Comparison of ENCODE assay signal across 33 cellular contexts in genomic region chr3:74129056-74129455, GRCh38.
"Had no signal": no experiment of that assay in that cellular context is flagged by ENCODE, and none has a peak within 500 bp of the region (broad histone marks: within the 10 kb centered on the region; RNA-seq: fewer than 3 reads in every experiment).

No MANE protein-coding gene starts in this region.

- H3K36me3 ChIP-seq: adrenal gland, esophagus muscularis mucosa, gastrocnemius medialis, heart left ventricle had no signal

- ATAC-seq: activated CD4-positive, alpha-beta T cell treated with anti-CD3 and anti-CD28 coated beads for 36 hours; activated CD8-positive, alpha-beta memory T cell treated with anti-CD3 and anti-CD28 coated beads, Interleukin-2, amount 10 ng/mL, durations not matched to agents 7 days and 5 days; activated CD8-positive, alpha-beta T cell treated with anti-CD3 and anti-CD28 coated beads, Interleukin-2, amount 10 ng/mL, durations not matched to agents 7 days and 5 days; activated naive CD8-positive, alpha-beta T cell treated with anti-CD3 and anti-CD28 coated beads, Interleukin-2, amount 50 U/mL, for 24 hours; body of pancreas; effector memory CD8-positive, alpha-beta T cell; foreskin keratinocyte; gastrocnemius medialis; heart left ventricle had no signal

- H3K36me3 Mint-ChIP-seq: activated CD4-positive, alpha-beta memory T cell treated with anti-CD3 and anti-CD28 coated beads for 36 hours; activated CD8-positive, alpha-beta memory T cell treated with anti-CD3 and anti-CD28 coated beads, Interleukin-2, amount 10 ng/mL, durations not matched to agents 7 days and 5 days; activated naive CD4-positive, alpha-beta T cell treated with anti-CD3 and anti-CD28 coated beads, Interleukin-2, amount 50 U/mL, for 24 hours; activated naive CD8-positive, alpha-beta T cell treated with anti-CD3 and anti-CD28 coated beads for 36 hours had no signal

- H3K27ac ChIP-seq: adrenal gland, body of pancreas, esophagus muscularis mucosa, foreskin keratinocyte, gastrocnemius medialis, heart left ventricle had no signal

- H3K27me3 Mint-ChIP-seq: activated CD4-positive, alpha-beta memory T cell treated with anti-CD3 and anti-CD28 coated beads for 36 hours; activated CD4-positive, alpha-beta T cell treated with anti-CD3 and anti-CD28 coated beads for 36 hours; activated CD4-positive, alpha-beta T cell treated with anti-CD3 and anti-CD28 coated beads, Interleukin-2, amount 10 ng/mL, durations not matched to agents 24 days and 14 days; activated CD8-positive, alpha-beta memory T cell treated with anti-CD3 and anti-CD28 coated beads, Interleukin-2, amount 10 ng/mL, durations not matched to agents 7 days and 5 days; activated naive CD4-positive, alpha-beta T cell treated with anti-CD3 and anti-CD28 coated beads, Interleukin-2, amount 50 U/mL, for 24 hours; activated naive CD8-positive, alpha-beta T cell treated with anti-CD3 and anti-CD28 coated beads for 36 hours; activated naive CD8-positive, alpha-beta T cell treated with anti-CD3 and anti-CD28 coated beads, Interleukin-2, amount 50 U/mL, for 24 hours; effector memory CD8-positive, alpha-beta T cell had no signal

- H3K27me3 ChIP-seq: adrenal gland, body of pancreas, esophagus muscularis mucosa, foreskin keratinocyte, gastrocnemius medialis, heart left ventricle had no signal

- FAIRE-seq: colon had no signal

- H3K4me3 ChIP-seq: adrenal gland, body of pancreas, esophagus muscularis mucosa, gastrocnemius medialis, heart left ventricle had no signal

- H3K4me3 Mint-ChIP-seq: activated CD4-positive, alpha-beta memory T cell treated with anti-CD3 and anti-CD28 coated beads for 36 hours; activated CD4-positive, alpha-beta T cell treated with anti-CD3 and anti-CD28 coated beads for 36 hours; activated CD4-positive, alpha-beta T cell treated with anti-CD3 and anti-CD28 coated beads, Interleukin-2, amount 10 ng/mL, durations not matched to agents 24 days and 14 days; activated CD8-positive, alpha-beta memory T cell treated with anti-CD3 and anti-CD28 coated beads, Interleukin-2, amount 10 ng/mL, durations not matched to agents 7 days and 5 days; activated CD8-positive, alpha-beta T cell treated with anti-CD3 and anti-CD28 coated beads, Interleukin-2, amount 10 ng/mL, durations not matched to agents 7 days and 5 days; activated naive CD4-positive, alpha-beta T cell treated with anti-CD3 and anti-CD28 coated beads for 36 hours; activated naive CD4-positive, alpha-beta T cell treated with anti-CD3 and anti-CD28 coated beads, Interleukin-2, amount 50 U/mL, for 24 hours; activated naive CD8-positive, alpha-beta T cell treated with anti-CD3 and anti-CD28 coated beads for 36 hours; activated naive CD8-positive, alpha-beta T cell treated with anti-CD3 and anti-CD28 coated beads, Interleukin-2, amount 50 U/mL, for 24 hours; activated T-helper 1 cell treated with anti-CD3 and anti-CD28 coated beads, Interleukin-12 subunit alpha, Interleukin-12 subunit beta, Interleukin-2, Interleukin-4 antibody, amounts not matched to agents 30 ng/mL and 10 ng/mL and 1 ng/mL, durations not matched to agents 14 hours and 24 hours and 36 hours; effector memory CD8-positive, alpha-beta T cell had no signal

- DNase-seq: activated CD4-positive, alpha-beta memory T cell treated with anti-CD3 and anti-CD28 coated beads for 36 hours; activated CD4-positive, alpha-beta T cell treated with anti-CD3 and anti-CD28 coated beads for 36 hours; activated CD4-positive, alpha-beta T cell treated with anti-CD3 and anti-CD28 coated beads, Interleukin-2, amount 10 ng/mL, durations not matched to agents 24 days and 14 days; activated CD4-positive, CD25-positive, alpha-beta regulatory T cell; activated CD4-positive, CD25-positive, alpha-beta regulatory T cell treated with anti-CD3 and anti-CD28 coated beads, Interleukin-2, amount 50 U/mL, for 72 hours; activated CD8-positive, alpha-beta memory T cell treated with anti-CD3 and anti-CD28 coated beads, Interleukin-2, amount 10 ng/mL, durations not matched to agents 7 days and 5 days; activated CD8-positive, alpha-beta memory T cell treated with anti-CD3 and anti-CD28 coated beads, Interleukin-2, amount 50 U/mL, for 4 hours; activated CD8-positive, alpha-beta T cell treated with anti-CD3 and anti-CD28 coated beads, Interleukin-2, amount 10 ng/mL, durations not matched to agents 7 days and 5 days; activated effector memory CD4-positive, alpha-beta T cell treated with anti-CD3 and anti-CD28 coated beads, Interleukin-2, amount 50 U/mL, for 16 hours; activated naive CD4-positive, alpha-beta T cell treated with anti-CD3 and anti-CD28 coated beads for 36 hours; activated naive CD8-positive, alpha-beta T cell treated with anti-CD3 and anti-CD28 coated beads for 36 hours; activated naive CD8-positive, alpha-beta T cell treated with anti-CD3 and anti-CD28 coated beads, Interleukin-2, amount 50 U/mL, for 24 hours; activated T-cell treated with anti-CD3 and anti-CD28 coated beads, Interleukin-2, amount 50 U/mL, for 1 hour; activated T-cell treated with anti-CD3 and anti-CD28 coated beads, Interleukin-2, amount 50 U/mL, for 48 hours; adrenal gland; amygdala; aorta; body of pancreas; cortex of kidney; dermis blood vessel endothelial cell; effector CD4-positive, alpha-beta T cell; effector memory CD8-positive, alpha-beta T cell; erythroblast; foreskin keratinocyte; gastrocnemius medialis; glutamatergic neuron; heart left ventricle; T-helper 2 cell had no signal

- H3K4me1 ChIP-seq: adrenal gland, body of pancreas, esophagus muscularis mucosa, foreskin keratinocyte, gastrocnemius medialis, heart left ventricle had no signal

- H3K9me3 ChIP-seq: adrenal gland, body of pancreas, esophagus muscularis mucosa, gastrocnemius medialis had no signal

- H3K27ac Mint-ChIP-seq: activated CD4-positive, alpha-beta memory T cell treated with anti-CD3 and anti-CD28 coated beads for 36 hours; activated CD4-positive, alpha-beta T cell treated with anti-CD3 and anti-CD28 coated beads for 36 hours; activated CD4-positive, alpha-beta T cell treated with anti-CD3 and anti-CD28 coated beads, Interleukin-2, amount 10 ng/mL, durations not matched to agents 24 days and 14 days; activated CD8-positive, alpha-beta memory T cell treated with anti-CD3 and anti-CD28 coated beads, Interleukin-2, amount 10 ng/mL, durations not matched to agents 7 days and 5 days; activated CD8-positive, alpha-beta T cell treated with anti-CD3 and anti-CD28 coated beads, Interleukin-2, amount 10 ng/mL, durations not matched to agents 7 days and 5 days; activated naive CD4-positive, alpha-beta T cell treated with anti-CD3 and anti-CD28 coated beads for 36 hours; activated naive CD4-positive, alpha-beta T cell treated with anti-CD3 and anti-CD28 coated beads, Interleukin-2, amount 50 U/mL, for 24 hours; activated naive CD8-positive, alpha-beta T cell treated with anti-CD3 and anti-CD28 coated beads for 36 hours; activated naive CD8-positive, alpha-beta T cell treated with anti-CD3 and anti-CD28 coated beads, Interleukin-2, amount 50 U/mL, for 24 hours; activated T-helper 1 cell treated with anti-CD3 and anti-CD28 coated beads, Interleukin-12 subunit alpha, Interleukin-12 subunit beta, Interleukin-2, Interleukin-4 antibody, amounts not matched to agents 30 ng/mL and 10 ng/mL and 1 ng/mL, durations not matched to agents 14 hours and 24 hours and 36 hours; activated T-helper 2 cell treated with anti-CD3 and anti-CD28 coated beads, Interferon-gamma antibody, Interleukin-2, Interleukin-4, amounts not matched to agents 10 μg/mL and 5 μg/mL and 100 μg/mL, durations not matched to agents 14 hours and 24 hours and 36 hours; effector memory CD8-positive, alpha-beta T cell had no signal

- H3K4me1 Mint-ChIP-seq: activated CD4-positive, alpha-beta T cell treated with anti-CD3 and anti-CD28 coated beads for 36 hours; activated CD4-positive, alpha-beta T cell treated with anti-CD3 and anti-CD28 coated beads, Interleukin-2, amount 10 ng/mL, durations not matched to agents 24 days and 14 days; activated CD8-positive, alpha-beta memory T cell treated with anti-CD3 and anti-CD28 coated beads, Interleukin-2, amount 10 ng/mL, durations not matched to agents 7 days and 5 days; activated naive CD4-positive, alpha-beta T cell treated with anti-CD3 and anti-CD28 coated beads, Interleukin-2, amount 50 U/mL, for 24 hours; activated naive CD8-positive, alpha-beta T cell treated with anti-CD3 and anti-CD28 coated beads for 36 hours; activated naive CD8-positive, alpha-beta T cell treated with anti-CD3 and anti-CD28 coated beads, Interleukin-2, amount 50 U/mL, for 24 hours had no signal
